Comparison of ENCODE assay signal across 1 cellular context in the genomic region with DNA sequence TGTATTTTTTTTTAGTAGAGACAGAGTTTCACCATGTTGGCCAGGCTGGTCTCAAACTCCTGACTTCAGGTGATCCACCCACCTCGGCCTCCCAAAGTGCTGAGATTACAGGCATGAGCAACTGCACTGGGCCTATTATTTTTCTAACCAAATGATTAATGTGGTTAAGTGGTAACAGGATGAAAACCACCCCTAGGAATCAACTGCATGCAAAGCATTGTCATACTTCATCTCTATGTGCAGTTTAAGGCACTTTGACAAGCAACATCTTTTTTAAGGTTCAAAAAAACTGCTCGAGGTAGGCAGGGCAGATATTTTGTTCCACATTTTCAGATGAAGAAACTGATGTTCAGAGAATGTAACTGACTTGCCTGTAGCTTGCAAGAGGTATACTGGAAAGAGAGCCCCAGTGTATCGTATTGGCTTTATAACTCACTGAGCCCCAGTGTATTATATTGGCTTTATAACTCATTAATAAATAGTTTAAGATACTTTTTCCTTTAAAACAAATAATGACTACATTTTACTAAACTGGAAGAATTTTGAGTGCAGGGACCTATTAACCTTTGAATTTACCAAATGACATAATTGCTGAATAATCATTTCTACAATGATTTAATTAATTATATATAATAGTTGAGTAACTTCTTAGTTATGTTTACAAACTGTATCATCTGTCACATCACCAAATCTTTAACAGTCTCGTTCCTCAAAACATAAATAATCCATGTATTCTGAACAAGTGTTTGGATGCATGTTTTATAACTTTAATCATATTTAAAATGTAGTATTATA.
TF ChIP-seq lines count a peak whose summit lies in the region.

No MANE protein-coding gene starts in this region.

TF ChIP-seq in endothelial cell of umbilical vein, 7 proteins besides CTCF, POLR2A, EP300 and RAD21 (continued from another document):
- TF ChIP-seq POLR2AphosphoS5 (IDR thresholded peaks at IDR 0.05; ENCODE audit: insufficient read depth, low read depth, low read length), result no peak
- TF ChIP-seq MYC (IDR thresholded peaks at IDR 0.05; ENCODE audit: low read depth, low read length), result no peak
- TF ChIP-seq EZH2 (IDR thresholded peaks at IDR 0.05; ENCODE audit: borderline replicate concordance, low read depth, low read length, severe bottlenecking), result no peak
- no peak for TF ChIP-seq JUN (IDR thresholded peaks at IDR 0.05; ENCODE audit: borderline replicate concordance, insufficient read depth, insufficient read length, low read depth)
- no peak for TF ChIP-seq FOS (IDR thresholded peaks at IDR 0.05; ENCODE audit: borderline replicate concordance, insufficient read depth, low read length)
